ENCODE assay signal across 8 cellular contexts in the genomic region with DNA sequence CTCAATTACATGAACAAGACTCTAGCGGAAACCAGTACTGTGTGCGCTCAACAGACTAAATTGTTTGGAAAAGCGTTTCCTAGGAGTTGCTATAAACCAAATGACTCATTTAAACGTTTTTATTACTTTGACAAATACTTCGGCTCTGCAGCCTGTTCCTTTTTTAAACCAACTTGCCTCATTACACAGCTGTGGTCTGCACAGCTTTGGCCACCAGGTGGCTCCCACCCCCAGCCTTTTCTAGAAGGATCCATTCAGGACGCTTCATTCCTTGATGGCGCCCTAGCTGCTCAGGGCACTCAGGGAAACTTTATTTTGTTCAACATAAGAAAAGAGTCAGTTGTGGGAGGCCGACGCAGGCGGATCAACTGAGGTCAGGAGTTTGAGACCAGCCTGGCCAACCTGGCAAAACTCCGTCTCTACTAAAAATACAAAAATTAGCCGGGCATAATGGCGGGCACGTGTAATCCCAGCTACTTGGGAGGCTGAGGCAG. TPM values are rescaled to one million over a fixed set of nuclear protein-coding genes. Genes with fewer than 3 reads are reported as not detected.
A peak's percentile ranks its signal among the peaks of the same experiment; 100 is the strongest.
DNase-seq lines count a peak whose midpoint lies in the region; ATAC-seq and TF ChIP-seq lines count a peak whose summit lies in the region.

No MANE protein-coding gene starts in this region.

- H3K27ac Mint-ChIP-seq in activated CD4-positive, alpha-beta T cell treated with anti-CD3 and anti-CD28 coated beads, Interleukin-2, amount 10 ng/mL, durations not matched to agents 24 days and 14 days, result no peak overlapping the region
- H3K27ac Mint-ChIP-seq in dendritic cell treated with granulocyte-macrophage colony-stimulating factor and Interleukin-4, amounts not matched to agents 40 ng/mL and 50 ng/mL, for 4 days, result peak overlapping the region; percentile 72

- H3K9me3 ChIP-seq in liver (ENCODE audit: control insufficient read depth in 4 of 4, low read length in 3 of 4), result no peaks in the 10 kb centered on the region

- H3K9me3 Mint-ChIP-seq in activated CD4-positive, alpha-beta T cell treated with anti-CD3 and anti-CD28 coated beads, Interleukin-2, amount 10 ng/mL, durations not matched to agents 24 days and 14 days, result no peaks in the 10 kb centered on the region
- H3K9me3 Mint-ChIP-seq in dendritic cell treated with granulocyte-macrophage colony-stimulating factor and Interleukin-4, amounts not matched to agents 40 ng/mL and 50 ng/mL, for 4 days, result no peaks in the 10 kb centered on the region

- H3K4me3 ChIP-seq in liver (ENCODE audit: low read depth in 1 of 3, low read length in 3 of 3), result no peak overlapping the region

- H3K36me3 ChIP-seq in liver (ENCODE audit: control insufficient read depth in 4 of 4, insufficient read depth in 3 of 4, low read depth in 1 of 4, low read length in 3 of 4), result no peaks in the 10 kb centered on the region

- peak; percentile 95 for TF ChIP-seq CTCF in liver (IDR thresholded peaks at IDR 0.05; ENCODE audit: low read depth, low read length, missing input control)

- no peak overlapping the region for H3K9ac ChIP-seq in liver (ENCODE audit: low read depth in 1 of 2, low read length in 2 of 2)

- no peaks in the 10 kb centered on the region for H3K36me3 Mint-ChIP-seq in activated CD4-positive, alpha-beta T cell treated with anti-CD3 and anti-CD28 coated beads, Interleukin-2, amount 10 ng/mL, durations not matched to agents 24 days and 14 days (ENCODE audit: low read depth)
- no peaks in the 10 kb centered on the region for H3K36me3 Mint-ChIP-seq in dendritic cell treated with granulocyte-macrophage colony-stimulating factor and Interleukin-4, amounts not matched to agents 40 ng/mL and 50 ng/mL, for 4 days (ENCODE audit: low read depth)

- WGBS in liver, result 32% methylated on average over 14 of the region's 14 CpGs

- DNase-seq in ELR (ENCODE audit: low read depth) (peak; percentile 97), NCI-H526 treated with DMSO at 0.1 percent for 48 hours (lab: John Stamatoyannopoulos, UW) (peak; percentile 45)
- DNase-seq in activated CD4-positive, alpha-beta T cell treated with anti-CD3 and anti-CD28 coated beads, Interleukin-2, amount 10 ng/mL, durations not matched to agents 24 days and 14 days, result peak; percentile 89
- peak; percentile 29 for DNase-seq in stimulated activated CD4-positive, alpha-beta T cell treated with anti-CD3 and anti-CD28 coated beads, Interleukin-2, amount 100 ng/mL, for 4 hours (ENCODE audit: low read depth)

- H3K4me1 Mint-ChIP-seq in activated CD4-positive, alpha-beta T cell treated with anti-CD3 and anti-CD28 coated beads, Interleukin-2, amount 10 ng/mL, durations not matched to agents 24 days and 14 days, result peaks cover 6% of the 10 kb centered on the region
- peaks cover 20% of the 10 kb centered on the region for H3K4me1 Mint-ChIP-seq in dendritic cell treated with granulocyte-macrophage colony-stimulating factor and Interleukin-4, amounts not matched to agents 40 ng/mL and 50 ng/mL, for 4 days (ENCODE audit: low read depth)

- peak; percentile 98 to 99 for TF ChIP-seq RAD21 in liver (IDR thresholded peaks at IDR 0.05)

- H3K27me3 ChIP-seq in liver (ENCODE audit: control insufficient read depth in 4 of 4, insufficient read depth in 4 of 4, low read length in 3 of 4), result no peaks in the 10 kb centered on the region

- no peak overlapping the region for H3K4me3 Mint-ChIP-seq in activated CD4-positive, alpha-beta T cell treated with anti-CD3 and anti-CD28 coated beads, Interleukin-2, amount 10 ng/mL, durations not matched to agents 24 days and 14 days
- peak overlapping the region; percentile 58 for H3K4me3 Mint-ChIP-seq in dendritic cell treated with granulocyte-macrophage colony-stimulating factor and Interleukin-4, amounts not matched to agents 40 ng/mL and 50 ng/mL, for 4 days

- H3K27me3 Mint-ChIP-seq in activated CD4-positive, alpha-beta T cell treated with anti-CD3 and anti-CD28 coated beads, Interleukin-2, amount 10 ng/mL, durations not matched to agents 24 days and 14 days, result peaks cover 36% of the 10 kb centered on the region
- peaks cover 19% of the 10 kb centered on the region for H3K27me3 Mint-ChIP-seq in dendritic cell treated with granulocyte-macrophage colony-stimulating factor and Interleukin-4, amounts not matched to agents 40 ng/mL and 50 ng/mL, for 4 days

- peaks cover 0 to 3% (median 1%) of the 10 kb centered on the region in 4 donors for H3K4me1 ChIP-seq in liver (ENCODE audit: control insufficient read depth in 4 of 4, insufficient read depth in 4 of 4, low read length in 3 of 4)

- H3K27ac ChIP-seq in liver (ENCODE audit: low read depth in 1 of 2, low read length in 2 of 2), result no peak overlapping the region

- intact Hi-C loops in activated CD4-positive, alpha-beta T cell treated with anti-CD3 and anti-CD28 coated beads, Interleukin-2, amount 10 ng/mL, durations not matched to agents 24 days and 14 days (cut with micrococcal nuclease), result loop anchor here (1.0 to 10.0 kb wide), 4 partner anchors 121 to 536 kb away; a partner anchor contains a TSS
- intact Hi-C loops in dendritic cell treated with granulocyte-macrophage colony-stimulating factor and Interleukin-4, amounts not matched to agents 40 ng/mL and 50 ng/mL, for 4 days (cut with micrococcal nuclease), result loop anchor here (1.0 to 10.0 kb wide), 3 partner anchors 121 to 233 kb away; a partner anchor contains a TSS

- ATAC-seq in HG02852 (IDR thresholded peaks at IDR 0.05; ENCODE audit: unreplicated experiment), result peak; percentile 75
- ATAC-seq in HG03025 (IDR thresholded peaks at IDR 0.05; ENCODE audit: low FRiP score, unreplicated experiment), result no peak

TF ChIP-seq in liver, 16 proteins besides CTCF, POLR2A, EP300 and RAD21:
- TF ChIP-seq NR2F2 (IDR thresholded peaks at IDR 0.05) (no peak), EGR1 (IDR thresholded peaks at IDR 0.05; ENCODE audit: low read depth in 2 of 2) (no peak), YY1 (IDR thresholded peaks at IDR 0.05) (peak; percentile 79)
- TF ChIP-seq, protein P1, sequence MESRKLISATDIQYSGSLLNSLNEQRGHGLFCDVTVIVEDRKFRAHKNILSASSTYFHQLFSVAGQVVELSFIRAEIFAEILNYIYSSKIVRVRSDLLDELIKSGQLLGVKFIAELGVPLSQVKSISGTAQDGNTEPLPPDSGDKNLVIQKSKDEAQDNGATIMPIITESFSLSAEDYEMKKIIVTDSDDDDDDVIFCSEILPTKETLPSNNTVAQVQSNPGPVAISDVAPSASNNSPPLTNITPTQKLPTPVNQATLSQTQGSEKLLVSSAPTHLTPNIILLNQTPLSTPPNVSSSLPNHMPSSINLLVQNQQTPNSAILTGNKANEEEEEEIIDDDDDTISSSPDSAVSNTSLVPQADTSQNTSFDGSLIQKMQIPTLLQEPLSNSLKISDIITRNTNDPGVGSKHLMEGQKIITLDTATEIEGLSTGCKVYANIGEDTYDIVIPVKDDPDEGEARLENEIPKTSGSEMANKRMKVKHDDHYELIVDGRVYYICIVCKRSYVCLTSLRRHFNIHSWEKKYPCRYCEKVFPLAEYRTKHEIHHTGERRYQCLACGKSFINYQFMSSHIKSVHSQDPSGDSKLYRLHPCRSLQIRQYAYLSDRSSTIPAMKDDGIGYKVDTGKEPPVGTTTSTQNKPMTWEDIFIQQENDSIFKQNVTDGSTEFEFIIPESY (IDR thresholded peaks at IDR 0.05), result no peak

RNA-seq across cellular contexts. Expression of a gene that starts 41.0 kb away (rescaled TPM):
- total RNA-seq in activated CD4-positive, alpha-beta T cell treated with anti-CD3 and anti-CD28 coated beads, Interleukin-2, amount 10 ng/mL, durations not matched to agents 24 days and 14 days, result 32.5 and 34.8 TPM in 2 replicates
- total RNA-seq in liver, result 10 to 100 TPM; 11.8 to 12.5 TPM
- polyA plus RNA-seq in liver, result 1 to 10 TPM; 2.5 to 3.3 TPM

Comparison
In these comparisons a context has a peak if more than half of its experiments do, and no peak if none do; other contexts are left out.
1. DNase-seq: peak in every context shown above with its lines; median percentile 97 in ELR; 89 in activated CD4-positive, alpha-beta T cell treated with anti-CD3 and anti-CD28 coated beads, Interleukin-2, amount 10 ng/mL, durations not matched to agents 24 days and 14 days; 45 in NCI-H526 treated with DMSO at 0.1 percent for 48 hours; 29 in stimulated activated CD4-positive, alpha-beta T cell treated with anti-CD3 and anti-CD28 coated beads, Interleukin-2, amount 100 ng/mL, for 4 hours.